8 cellular contexts compared by ENCODE assay signal in the genomic region with DNA sequence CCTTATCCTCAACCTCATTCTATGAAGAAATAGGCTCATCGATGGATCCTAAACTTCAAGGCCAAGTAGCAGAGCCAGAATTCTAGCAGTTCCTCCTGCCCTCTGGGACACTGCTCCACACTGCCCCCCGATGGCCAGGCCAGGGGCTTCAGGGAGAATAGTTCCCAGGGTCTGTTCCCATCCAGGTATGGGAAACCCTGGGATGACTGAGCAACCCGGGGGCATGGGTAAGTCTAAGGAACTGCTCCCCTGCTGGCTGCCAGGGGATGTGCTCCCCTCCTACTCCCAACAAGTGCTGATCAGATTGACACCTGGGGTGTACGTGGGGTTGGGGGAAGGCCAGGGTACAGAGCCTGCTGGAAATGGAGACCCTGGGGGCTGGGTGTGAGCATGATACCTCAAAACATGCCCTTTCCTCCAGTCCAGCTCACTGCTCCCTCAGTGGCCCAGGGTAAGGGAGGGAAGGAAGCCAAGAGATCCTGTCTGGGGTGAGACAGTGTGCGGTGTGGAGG. TPM values are rescaled to one million over a fixed set of nuclear protein-coding genes. Genes with fewer than 3 reads are reported as not detected.
A peak's percentile ranks its signal among the peaks of the same experiment; 100 is the strongest.
DNase-seq lines count a peak whose midpoint lies in the region; ATAC-seq and TF ChIP-seq lines count a peak whose summit lies in the region.

No MANE protein-coding gene starts in this region.

- H2AFZ ChIP-seq in smooth muscle cell (ENCODE audit: low read depth): no peak overlapping the region

- peak; percentile 52 for ATAC-seq in activated naive CD8-positive, alpha-beta T cell treated with anti-CD3 and anti-CD28 coated beads, Interleukin-2, amount 10 ng/mL, durations not matched to agents 7 days and 5 days (ENCODE audit: low read depth)
- ATAC-seq in left ventricle myocardium superior: peak; percentile 49

- WGBS in smooth muscle cell (ENCODE audit: low lambda C conversion rate): 46% methylated on average over 5 of the region's 5 CpGs

- no peak overlapping the region for H3K27ac Mint-ChIP-seq in activated naive CD8-positive, alpha-beta T cell treated with anti-CD3 and anti-CD28 coated beads, Interleukin-2, amount 10 ng/mL, durations not matched to agents 7 days and 5 days

- H3K36me3 ChIP-seq in BE2C (no peaks in the 10 kb centered on the region; the same call in none of the 2 replicates), H7 (replicated peaks; ENCODE audit: control insufficient read depth, insufficient read depth, low read length) (no peaks in the 10 kb centered on the region; the same call in 1 of the 2 replicates), smooth muscle cell (ENCODE audit: low read depth) (no peaks in the 10 kb centered on the region)

- no peaks in the 10 kb centered on the region for H3F3A ChIP-seq in smooth muscle cell (ENCODE audit: low read depth)

- intact Hi-C loops in left ventricle myocardium superior (cut with micrococcal nuclease): no loop called here

- H3K27me3 ChIP-seq in BE2C: no peaks in the 10 kb centered on the region
- no peaks in the 10 kb centered on the region for H3K27me3 ChIP-seq in H7 (ENCODE audit: control insufficient read depth, insufficient read depth, low read length)
- H3K27me3 ChIP-seq in smooth muscle cell (ENCODE audit: low read depth): no peaks in the 10 kb centered on the region

- no peaks in the 10 kb centered on the region for H3K4me1 Mint-ChIP-seq in activated naive CD8-positive, alpha-beta T cell treated with anti-CD3 and anti-CD28 coated beads, Interleukin-2, amount 10 ng/mL, durations not matched to agents 7 days and 5 days

- POLR2A ChIA-PET in activated naive CD8-positive, alpha-beta T cell treated with anti-CD3 and anti-CD28 coated beads, Interleukin-2, amount 10 ng/mL, durations not matched to agents 7 days and 5 days (lab: Charles Lee): no interaction called here

- H3K79me2 ChIP-seq in smooth muscle cell (ENCODE audit: low read depth): no peaks in the 10 kb centered on the region

- H3K27me3 Mint-ChIP-seq in activated naive CD8-positive, alpha-beta T cell treated with anti-CD3 and anti-CD28 coated beads, Interleukin-2, amount 10 ng/mL, durations not matched to agents 7 days and 5 days: no peaks in the 10 kb centered on the region

- H3K4me2 ChIP-seq in smooth muscle cell: no peak overlapping the region

- no peak overlapping the region for H3K9ac ChIP-seq in smooth muscle cell (ENCODE audit: low read depth)

- no peaks in the 10 kb centered on the region for H4K20me1 ChIP-seq in smooth muscle cell (ENCODE audit: low read depth)

- TF ChIP-seq CTCF in BE2C (IDR thresholded peaks at IDR 0.05; ENCODE audit: low read depth, low read length) (peak; percentile 98), smooth muscle cell (IDR thresholded peaks at IDR 0.05; ENCODE audit: borderline replicate concordance, insufficient read depth, poor library complexity, severe bottlenecking) (peak; percentile 62)

- no peak overlapping the region for H3K4me3 Mint-ChIP-seq in activated naive CD8-positive, alpha-beta T cell treated with anti-CD3 and anti-CD28 coated beads, Interleukin-2, amount 10 ng/mL, durations not matched to agents 7 days and 5 days

- H3K36me3 Mint-ChIP-seq in activated naive CD8-positive, alpha-beta T cell treated with anti-CD3 and anti-CD28 coated beads, Interleukin-2, amount 10 ng/mL, durations not matched to agents 7 days and 5 days: no peaks in the 10 kb centered on the region

- no peak overlapping the region for H3K4me3 ChIP-seq in BE2C (ENCODE audit: low read depth, low read length)
- H3K4me3 ChIP-seq in H7 (ENCODE audit: insufficient read depth, low read depth, low read length): no peak overlapping the region
- no peak overlapping the region for H3K4me3 ChIP-seq in smooth muscle cell

- H3K4me1 ChIP-seq in BE2C (peaks cover 20% of the 10 kb centered on the region), smooth muscle cell (ENCODE audit: low read depth) (no peaks in the 10 kb centered on the region)

- DNase-seq in BE2C (peak; percentile 86), H7 (peak; percentile 98), RPMI7951 (ENCODE audit: low read depth) (peak; percentile 47), left ventricle myocardium superior (peak; percentile 76), smooth muscle cell (lab: John Stamatoyannopoulos, UW; ENCODE audit: unreplicated experiment) (peak; percentile 5), retina (no peak), NCI-H1436 treated with DMSO at 0.1 percent for 48 hours (lab: John Stamatoyannopoulos, UW) (no peak)
- DNase-seq in activated naive CD8-positive, alpha-beta T cell treated with anti-CD3 and anti-CD28 coated beads, Interleukin-2, amount 10 ng/mL, durations not matched to agents 7 days and 5 days: peak; percentile 67

- H3K9me3 ChIP-seq in BE2C (no peaks in the 10 kb centered on the region), smooth muscle cell (replicated peaks; ENCODE audit: low read depth) (no peaks in the 10 kb centered on the region)

- no peaks in the 10 kb centered on the region for H3K9me3 Mint-ChIP-seq in activated naive CD8-positive, alpha-beta T cell treated with anti-CD3 and anti-CD28 coated beads, Interleukin-2, amount 10 ng/mL, durations not matched to agents 7 days and 5 days

- no peak overlapping the region for H3K27ac ChIP-seq in smooth muscle cell (ENCODE audit: low read depth)

RNA-seq across cellular contexts. Expression of gene ULK3, which starts 7.6 kb away (rescaled TPM):
- polyA plus RNA-seq in BE2C (2012; ENCODE audit: insufficient read depth, insufficient read length, low read depth): 152 TPM
- 20.9 and 30.4 TPM in 2 replicates for total RNA-seq in H7 (2014; rRNA removed; shearing (Covaris generic))
- total RNA-seq in RPMI7951 (2014; rRNA removed; shearing (Covaris generic)): 14.3 and 15.1 TPM in 2 replicates
- 10 to 100 TPM; 59.9 to 60.4 TPM for total RNA-seq in activated naive CD8-positive, alpha-beta T cell treated with anti-CD3 and anti-CD28 coated beads, Interleukin-2, amount 10 ng/mL, durations not matched to agents 7 days and 5 days
- total RNA-seq in left ventricle myocardium superior (47.5 TPM), smooth muscle cell (14.2 and 24.1 TPM in 2 replicates)
- polyA plus RNA-seq in smooth muscle cell: 20.8 and 23.7 TPM in 2 replicates

RNA-seq across cellular contexts. Expression of gene CPLX3, which starts 8.9 kb away (rescaled TPM):
- polyA plus RNA-seq in BE2C (2012; ENCODE audit: insufficient read depth, insufficient read length, low read depth): not detected
- total RNA-seq in H7 (2014; rRNA removed; shearing (Covaris generic)): 0.03 TPM in 1 of 2 replicates, not detected in the other
- total RNA-seq in RPMI7951 (2014; rRNA removed; shearing (Covaris generic)): not detected in 2 replicates
- under 1 TPM; 0.17 to 0.28 TPM for total RNA-seq in activated naive CD8-positive, alpha-beta T cell treated with anti-CD3 and anti-CD28 coated beads, Interleukin-2, amount 10 ng/mL, durations not matched to agents 7 days and 5 days
- total RNA-seq in left ventricle myocardium superior (4.1 TPM), smooth muscle cell (0.04 and 0.22 TPM in 2 replicates)
- not detected in 2 replicates for polyA plus RNA-seq in smooth muscle cell

RNA-seq across cellular contexts. Expression of gene LMAN1L, which starts 22.7 kb away (rescaled TPM):
- polyA plus RNA-seq in BE2C (2012; ENCODE audit: insufficient read depth, insufficient read length, low read depth): 0.73 TPM
- total RNA-seq in H7 (2014; rRNA removed; shearing (Covaris generic)): not detected in 2 replicates
- total RNA-seq in RPMI7951 (2014; rRNA removed; shearing (Covaris generic)): not detected in 2 replicates
- total RNA-seq in activated naive CD8-positive, alpha-beta T cell treated with anti-CD3 and anti-CD28 coated beads, Interleukin-2, amount 10 ng/mL, durations not matched to agents 7 days and 5 days: under 1 TPM; 0.36 to 0.37 TPM
- total RNA-seq in left ventricle myocardium superior (23.5 TPM), smooth muscle cell (not detected in 2 replicates)
- polyA plus RNA-seq in smooth muscle cell: not detected in 2 replicates

RNA-seq across cellular contexts. Expression of gene SCAMP2, which starts 37.8 kb away (rescaled TPM):
- polyA plus RNA-seq in BE2C (2012; ENCODE audit: insufficient read depth, insufficient read length, low read depth): 76.6 TPM
- 20.8 and 22.6 TPM in 2 replicates for total RNA-seq in H7 (2014; rRNA removed; shearing (Covaris generic))
- 27.8 and 31.4 TPM in 2 replicates for total RNA-seq in RPMI7951 (2014; rRNA removed; shearing (Covaris generic))
- 100 to 1,000 TPM; 100 to 103 TPM for total RNA-seq in activated naive CD8-positive, alpha-beta T cell treated with anti-CD3 and anti-CD28 coated beads, Interleukin-2, amount 10 ng/mL, durations not matched to agents 7 days and 5 days
- 46.2 TPM for total RNA-seq in left ventricle myocardium superior
- 47.5 and 55.5 TPM in 2 replicates for total RNA-seq in smooth muscle cell
- 80.3 and 87.6 TPM in 2 replicates for polyA plus RNA-seq in smooth muscle cell

RNA-seq across cellular contexts. Expression of gene CSK, which starts 53.5 kb away (rescaled TPM):
- 311 TPM for polyA plus RNA-seq in BE2C (2012; ENCODE audit: insufficient read depth, insufficient read length, low read depth)
- total RNA-seq in H7 (2014; rRNA removed; shearing (Covaris generic)): 31.8 and 34.8 TPM in 2 replicates
- total RNA-seq in RPMI7951 (2014; rRNA removed; shearing (Covaris generic)): 21.4 and 24.6 TPM in 2 replicates
- total RNA-seq in activated naive CD8-positive, alpha-beta T cell treated with anti-CD3 and anti-CD28 coated beads, Interleukin-2, amount 10 ng/mL, durations not matched to agents 7 days and 5 days: 100 to 1,000 TPM; 269 to 281 TPM
- total RNA-seq in left ventricle myocardium superior: 45.8 TPM
- total RNA-seq in smooth muscle cell: 10.4 and 19.6 TPM in 2 replicates
- polyA plus RNA-seq in smooth muscle cell: 14.1 and 16.5 TPM in 2 replicates

Comparison
In these comparisons a context has a peak if more than half of its experiments do, and no peak if none do; other contexts are left out.
1. DNase-seq: peak in BE2C (single experiment), H7 (single experiment), RPMI7951 (single experiment), activated naive CD8-positive, alpha-beta T cell treated with anti-CD3 and anti-CD28 coated beads, Interleukin-2, amount 10 ng/mL, durations not matched to agents 7 days and 5 days (single experiment), left ventricle myocardium superior (single experiment) and smooth muscle cell (single experiment); none in retina (single experiment) and NCI-H1436 treated with DMSO at 0.1 percent for 48 hours (single experiment).
2. RNA of gene LMAN1L, which starts 22.7 kb away (total RNA-seq): 23.5 TPM in left ventricle myocardium superior (single experiment); 0.36 to 0.37 TPM in activated naive CD8-positive, alpha-beta T cell treated with anti-CD3 and anti-CD28 coated beads, Interleukin-2, amount 10 ng/mL, durations not matched to agents 7 days and 5 days, not detected in H7, not detected in RPMI7951 and not detected in smooth muscle cell; every median in the first group is over 10 times any median in the second.